Comparison of ENCODE assay signal across 8 cellular contexts in the genomic region with DNA sequence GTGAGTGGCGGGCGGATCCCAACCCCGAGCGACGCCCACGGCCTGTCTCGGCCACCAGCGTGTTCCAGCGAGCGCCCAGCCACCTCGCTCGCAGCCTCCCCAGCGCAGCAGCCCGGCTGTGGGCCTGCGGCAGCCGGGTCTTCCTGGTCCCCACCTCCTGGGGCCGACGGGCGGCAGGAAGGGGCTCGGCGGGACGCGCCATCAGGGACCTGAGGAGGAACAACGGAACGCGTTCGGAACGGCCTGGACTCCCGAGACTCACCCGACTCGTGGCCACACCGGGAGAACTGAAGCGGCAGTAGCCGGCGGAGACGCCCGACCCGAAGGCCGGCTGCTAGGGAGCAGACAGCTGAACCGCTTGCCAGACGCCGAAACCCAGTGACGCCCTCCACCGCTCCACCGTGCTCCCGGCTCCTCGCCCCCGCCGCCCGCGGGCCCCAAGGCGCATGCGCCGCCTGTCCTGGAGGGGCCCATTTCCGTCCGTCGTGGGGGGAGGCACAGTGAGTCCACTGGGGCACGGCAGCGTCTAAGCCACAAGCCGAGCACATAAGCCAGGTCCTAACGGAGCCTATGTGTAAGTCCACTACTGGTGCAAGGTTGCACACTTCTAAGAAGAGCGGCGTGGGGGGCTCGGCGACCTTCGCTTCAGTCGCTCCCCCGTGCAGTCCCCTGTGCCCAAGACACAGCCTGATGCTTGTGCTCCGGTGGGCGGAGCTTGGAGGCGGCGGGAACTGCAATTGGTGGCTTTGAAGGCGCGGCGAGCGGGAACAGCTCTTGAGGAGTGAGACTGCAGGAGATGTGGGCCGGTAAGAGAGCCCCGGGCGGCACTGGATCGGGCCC. TPM values are rescaled to one million over a fixed set of nuclear protein-coding genes. Genes with fewer than 3 reads are reported as not detected.
A peak's percentile ranks its signal among the peaks of the same experiment; 100 is the strongest.
DNase-seq lines count a peak whose midpoint lies in the region; ATAC-seq, FAIRE-seq and TF ChIP-seq lines count a peak whose summit lies in the region.

A gene with protein sequence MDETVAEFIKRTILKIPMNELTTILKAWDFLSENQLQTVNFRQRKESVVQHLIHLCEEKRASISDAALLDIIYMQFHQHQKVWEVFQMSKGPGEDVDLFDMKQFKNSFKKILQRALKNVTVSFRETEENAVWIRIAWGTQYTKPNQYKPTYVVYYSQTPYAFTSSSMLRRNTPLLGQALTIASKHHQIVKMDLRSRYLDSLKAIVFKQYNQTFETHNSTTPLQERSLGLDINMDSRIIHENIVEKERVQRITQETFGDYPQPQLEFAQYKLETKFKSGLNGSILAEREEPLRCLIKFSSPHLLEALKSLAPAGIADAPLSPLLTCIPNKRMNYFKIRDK (plus strand): TSS at position 743 of the 840 bp plus-strand sequence. CDS start 4,726 bp downstream, outside the sequence.
A gene (minus strand): TSS at position 414 of the 840 bp plus-strand sequence. CDS start 9,491 bp downstream, outside the sequence.

- H2BK15ac ChIP-seq in H1 (ENCODE audit: low read length) (peak within 1 kb of the TSS; percentile 99; the same call in 1 of the 2 replicates), mesenchymal stem cell (ENCODE audit: low read depth, poor library complexity, severe bottlenecking) (peak within 1 kb of the TSS; percentile 63)

- no peaks in the 10 kb centered on the region for H3K27me3 Mint-ChIP-seq in activated CD8-positive, alpha-beta memory T cell treated with anti-CD3 and anti-CD28 coated beads, Interleukin-2, amount 10 ng/mL, durations not matched to agents 7 days and 5 days

- no peak for TF ChIP-seq RAD21 in H1 (IDR thresholded peaks at IDR 0.05 in 1 of 2, conservative IDR thresholded peaks at IDR 0.05 in 1 of 2; ENCODE audit: low read depth in 2 of 2, low read length in 2 of 2)

- H3K4me3 ChIP-seq in HUES48 (ENCODE audit: low read depth, low read length) (peak within 1 kb of the TSS; percentile 81), NT2/D1 (ENCODE audit: insufficient read length, low read depth) (peak within 1 kb of the TSS; percentile 79), H1 (ENCODE audit: extremely low read depth in 1 of 4, insufficient read depth in 2 of 4, low read depth in 3 of 4, low read length in 4 of 4) (peak within 1 kb of the TSS; percentile 82 to 98 (median 91)), mesenchymal stem cell (ENCODE audit: insufficient read depth in 1 of 2, low read depth in 1 of 2, low read length in 2 of 2) (peak within 1 kb of the TSS; percentile 96 to 98)

- peaks cover 53% of the 10 kb centered on the region for H3K4me1 Mint-ChIP-seq in activated CD8-positive, alpha-beta memory T cell treated with anti-CD3 and anti-CD28 coated beads, Interleukin-2, amount 10 ng/mL, durations not matched to agents 7 days and 5 days

- H4K91ac ChIP-seq in H1 (replicated peaks; ENCODE audit: insufficient read length, low read length) (peak within 1 kb of the TSS; percentile 100), mesenchymal stem cell (ENCODE audit: low read length) (peak within 1 kb of the TSS; percentile 100)

- FAIRE-seq in H1 (lab: Jason Lieb, UNC): no peak

- H2AFZ ChIP-seq in H1 (ENCODE audit: low read length): peak within 1 kb of the TSS; percentile 100
- peak within 1 kb of the TSS; percentile 89 for H2AFZ ChIP-seq in mesenchymal stem cell (ENCODE audit: low read depth, low read length)

- H3K27me3 ChIP-seq in HUES48 (ENCODE audit: control insufficient read depth, insufficient read depth, low read length) (no peaks in the 10 kb centered on the region), NT2/D1 (ENCODE audit: insufficient read depth, insufficient read length) (no peaks in the 10 kb centered on the region), H1 (replicated peaks in 1 of 4; ENCODE audit: control insufficient read depth in 3 of 4, extremely low read depth in 1 of 4, insufficient read depth in 3 of 4, low read length in 3 of 4) (no peaks in the 10 kb centered on the region), mesenchymal stem cell (ENCODE audit: control insufficient read depth in 1 of 2, insufficient read depth in 1 of 2, low read length in 2 of 2) (no peaks in the 10 kb centered on the region)

- H2AK5ac ChIP-seq in H1 (ENCODE audit: low read depth, low read length) (no peak within 1 kb of the TSS), mesenchymal stem cell (ENCODE audit: low read length, severe bottlenecking) (no peak within 1 kb of the TSS)

- H3K9me3 ChIP-seq in HUES48 (ENCODE audit: control insufficient read depth, insufficient read depth, low read length) (no peaks in the 10 kb centered on the region), NT2/D1 (ENCODE audit: insufficient read depth, low read length) (no peaks in the 10 kb centered on the region), H1 (ENCODE audit: insufficient read depth in 2 of 2, low read depth in 1 of 2, low read length in 1 of 2) (no peaks in the 10 kb centered on the region), mesenchymal stem cell (ENCODE audit: control insufficient read depth, low read length) (no peaks in the 10 kb centered on the region)

- peak within 1 kb of the TSS; percentile 96 for H2BK120ac ChIP-seq in H1 (replicated peaks; ENCODE audit: low read depth, low read length)
- peak within 1 kb of the TSS; percentile 97 for H2BK120ac ChIP-seq in mesenchymal stem cell (ENCODE audit: low read depth, low read length)

- H3K79me1 ChIP-seq in H1 (ENCODE audit: low read depth, low read length) (peaks cover 4% of the 10 kb centered on the region; the same call in 1 of the 2 replicates), mesenchymal stem cell (replicated peaks; ENCODE audit: low read length, poor library complexity, severe bottlenecking) (peaks cover 20% of the 10 kb centered on the region)

- peak within 1 kb of the TSS; percentile 100 for H2BK5ac ChIP-seq in H1 (ENCODE audit: low read depth, low read length)
- peak within 1 kb of the TSS; percentile 99 for H2BK5ac ChIP-seq in mesenchymal stem cell (ENCODE audit: low read depth, low read length, poor library complexity, severe bottlenecking)

- peak within 1 kb of the TSS; percentile 100 for H3K27ac Mint-ChIP-seq in activated CD8-positive, alpha-beta memory T cell treated with anti-CD3 and anti-CD28 coated beads, Interleukin-2, amount 10 ng/mL, durations not matched to agents 7 days and 5 days

- WGBS in H1 (ENCODE audit: extremely low coverage in 1 of 2, insufficient coverage in 1 of 2, insufficient read length in 1 of 2, insufficient replicate concordance in 2 of 2, low coverage in 1 of 2, low lambda C conversion rate in 2 of 2, missing lambda C conversion rate in 1 of 2), 2 experiments: 2% methylated on average over 47 of the region's 80 CpGs; no CpG with 5 or more reads in 1 of the 2 experiments
- WGBS in mesenchymal stem cell: under 1% methylated on average over 80 of the region's 80 CpGs

- H3K14ac ChIP-seq in H1 (ENCODE audit: insufficient read length) (no peak within 1 kb of the TSS), mesenchymal stem cell (ENCODE audit: low read length in 2 of 2) (peak within 1 kb of the TSS in 1 of 2 experiments; percentile 87)

- H2BK12ac ChIP-seq in H1 (ENCODE audit: low read depth, low read length) (peak within 1 kb of the TSS; percentile 100), mesenchymal stem cell (ENCODE audit: low read length in 2 of 2) (peak within 1 kb of the TSS; percentile 95 to 99)

- H3K79me2 ChIP-seq in H1 (ENCODE audit: control insufficient read depth in 1 of 2, insufficient read depth in 2 of 2, low read length in 2 of 2): peaks cover 19 to 83% of the 10 kb centered on the region in 2 experiments

- H3K4me3 Mint-ChIP-seq in activated CD8-positive, alpha-beta memory T cell treated with anti-CD3 and anti-CD28 coated beads, Interleukin-2, amount 10 ng/mL, durations not matched to agents 7 days and 5 days: peak within 1 kb of the TSS; percentile 96

- peak within 1 kb of the TSS; percentile 86 for H3K4ac ChIP-seq in H1 (replicated peaks; ENCODE audit: insufficient read length, low read depth, low read length)
- peak within 1 kb of the TSS; percentile 96 to 99 for H3K4ac ChIP-seq in mesenchymal stem cell (ENCODE audit: low read depth in 1 of 2, low read length in 2 of 2)

- TF ChIP-seq POLR2A in H1 (IDR thresholded peaks at IDR 0.05; ENCODE audit: control extremely low read depth in 1 of 2, low read depth in 2 of 2, low read length in 2 of 2): peak in 1 of 2 experiments; percentile 97; a peak in 1 of 3 replicates

- peak within 1 kb of the TSS; percentile 98; the same call in 1 of the 2 replicates for H4K8ac ChIP-seq in H1 (ENCODE audit: extremely low read depth, insufficient read depth, low read length)
- peak within 1 kb of the TSS; percentile 97 for H4K8ac ChIP-seq in mesenchymal stem cell (ENCODE audit: low read length)

- peak within 1 kb of the TSS; percentile 99 for H3K9ac ChIP-seq in HUES48 (ENCODE audit: low read depth, low read length)
- H3K9ac ChIP-seq in NT2/D1 (ENCODE audit: insufficient read length, low read depth): peak within 1 kb of the TSS; percentile 94
- H3K9ac ChIP-seq in H1 (replicated peaks in 1 of 4; ENCODE audit: extremely low read depth in 1 of 4, low read depth in 3 of 4, low read length in 3 of 4): peak within 1 kb of the TSS; percentile 97 to 100 (median 100)
- H3K9ac ChIP-seq in mesenchymal stem cell (ENCODE audit: low read length): peak within 1 kb of the TSS; percentile 97

- H3K36me3 ChIP-seq in HUES48 (ENCODE audit: control insufficient read depth, insufficient read depth, low read length) (peaks cover 13% of the 10 kb centered on the region; the same call in 1 of the 2 replicates), NT2/D1 (ENCODE audit: insufficient read depth, insufficient read length, low read length) (peaks cover 31% of the 10 kb centered on the region), H1 (ENCODE audit: control insufficient read depth in 2 of 4, insufficient read depth in 4 of 4, low read length in 3 of 4) (peaks cover 0 to 6% (median under 1%) of the 10 kb centered on the region in 4 experiments; a peak in 3 of 8 replicates), mesenchymal stem cell (ENCODE audit: control insufficient read depth in 1 of 2, insufficient read depth in 2 of 2, low read depth in 1 of 2, low read length in 2 of 2) (no peaks in the 10 kb centered on the region)

- in situ Hi-C loops in Caki2 (cut with HindIII; ENCODE audit: low pct_unique_long_range_greater_than_20kb, low sequenced_read_pairs): no loop called here

- H3K23ac ChIP-seq in H1 (ENCODE audit: insufficient read length): no peak within 1 kb of the TSS
- H3K23ac ChIP-seq in mesenchymal stem cell (ENCODE audit: low read length in 2 of 2): peak within 1 kb of the TSS in 1 of 2 experiments; percentile 64

- TF ChIP-seq CTCF in H1 (IDR thresholded peaks at IDR 0.05; ENCODE audit: control extremely low read depth in 1 of 3, insufficient read depth in 1 of 3, low read depth in 1 of 3, low read length in 3 of 3): no peak

- POLR2A ChIA-PET in H1 (lab: Charles Lee; ENCODE audit: partially characterized antibody): interaction anchor here (0.6 to 3.1 kb wide), 8 partner anchors 10 to 735 kb away, joined by 3 to 24 read pairs (median 4); a partner anchor contains a TSS

- peak within 1 kb of the TSS; percentile 98 for H3K27ac ChIP-seq in HUES48 (ENCODE audit: low read depth, low read length)
- H3K27ac ChIP-seq in H1 (ENCODE audit: low read depth, low read length): peak within 1 kb of the TSS; percentile 100
- peak within 1 kb of the TSS; percentile 97 for H3K27ac ChIP-seq in mesenchymal stem cell (ENCODE audit: low read length, poor library complexity, severe bottlenecking)

- H3K18ac ChIP-seq in H1 (ENCODE audit: extremely low read depth, low read length): peak within 1 kb of the TSS; percentile 99
- H3K18ac ChIP-seq in mesenchymal stem cell (ENCODE audit: low read depth in 1 of 2, low read length in 2 of 2): peak within 1 kb of the TSS; percentile 99

- H3K4me1 ChIP-seq in HUES48 (ENCODE audit: control insufficient read depth, insufficient read depth, low read length): peaks cover 14% of the 10 kb centered on the region; the same call in 1 of the 2 replicates
- no peaks in the 10 kb centered on the region for H3K4me1 ChIP-seq in NT2/D1 (ENCODE audit: insufficient read depth, insufficient read length)
- peaks cover 0 to 9% (median 2%) of the 10 kb centered on the region in 4 experiments; a peak in 2 of 7 replicates for H3K4me1 ChIP-seq in H1 (replicated peaks in 1 of 4; ENCODE audit: control insufficient read depth in 3 of 4, insufficient read depth in 4 of 4, low read length in 3 of 4)
- H3K4me1 ChIP-seq in mesenchymal stem cell (ENCODE audit: control insufficient read depth, insufficient read depth, low read depth, low read length): peaks cover 12% of the 10 kb centered on the region

- H3K56ac ChIP-seq in H1 (replicated peaks; ENCODE audit: insufficient read length, low read depth, low read length): peak within 1 kb of the TSS; percentile 98

- peak within 1 kb of the TSS; percentile 98 for H2BK20ac ChIP-seq in H1 (ENCODE audit: low read length)

- H3K4me2 ChIP-seq in H1 (ENCODE audit: insufficient read depth in 1 of 2, low read depth in 2 of 2, low read length in 2 of 2): peak within 1 kb of the TSS; percentile 61 to 93
- H3K4me2 ChIP-seq in mesenchymal stem cell (ENCODE audit: low read length, poor library complexity, severe bottlenecking): peak within 1 kb of the TSS; percentile 92

- DNase-seq in Caki2 (ENCODE audit: low read depth): peak; percentile 98
- peak; percentile 97 for DNase-seq in NT2/D1 (ENCODE audit: low read depth, low spot score)
- DNase-seq in activated CD8-positive, alpha-beta memory T cell treated with anti-CD3 and anti-CD28 coated beads, Interleukin-2, amount 10 ng/mL, durations not matched to agents 7 days and 5 days: peak; percentile 99
- peak; percentile 88 to 95 for DNase-seq in H1 (ENCODE audit: low read depth in 1 of 2, low spot score in 2 of 2)
- DNase-seq in mesenchymal stem cell: peak; percentile 99
- peak; percentile 89 for DNase-seq in stimulated activated CD8-positive, alpha-beta memory T cell treated with anti-CD3 and anti-CD28 coated beads, Interleukin-12 subunit alpha, Interleukin-12 subunit beta, amount 100 ng/mL, for 24 hours (ENCODE audit: extremely low read depth)

- H3K9me3 Mint-ChIP-seq in activated CD8-positive, alpha-beta memory T cell treated with anti-CD3 and anti-CD28 coated beads, Interleukin-2, amount 10 ng/mL, durations not matched to agents 7 days and 5 days (ENCODE audit: low read depth): no peaks in the 10 kb centered on the region

- peak; percentile 80 for ATAC-seq in GM21423 (IDR thresholded peaks at IDR 0.05; ENCODE audit: unreplicated experiment)
- peak; percentile 86 for ATAC-seq in activated CD8-positive, alpha-beta memory T cell treated with anti-CD3 and anti-CD28 coated beads, Interleukin-2, amount 10 ng/mL, durations not matched to agents 7 days and 5 days

- peak within 1 kb of the TSS; percentile 99 for H4K5ac ChIP-seq in H1 (ENCODE audit: insufficient read length, low read depth, low read length)

- CTCF ChIA-PET in activated CD8-positive, alpha-beta memory T cell treated with anti-CD3 and anti-CD28 coated beads, Interleukin-2, amount 10 ng/mL, durations not matched to agents 7 days and 5 days (lab: Charles Lee): interaction anchor here (0.7 to 3.0 kb wide), 6 partner anchors 9 to 479 kb away, joined by 3 to 13 read pairs (median 6); a partner anchor contains a TSS
- CTCF ChIA-PET in H1 (lab: Charles Lee; ENCODE audit: partially characterized antibody): interaction anchor here (0.6 kb wide), 1 partner anchor 28 kb away, joined by 3 read pairs; no protein-coding TSS in a partner anchor

- peaks cover 36% of the 10 kb centered on the region for H3K36me3 Mint-ChIP-seq in activated CD8-positive, alpha-beta memory T cell treated with anti-CD3 and anti-CD28 coated beads, Interleukin-2, amount 10 ng/mL, durations not matched to agents 7 days and 5 days

- TF ChIP-seq EP300 in H1 (IDR thresholded peaks at IDR 0.05; ENCODE audit: borderline replicate concordance in 1 of 2, low read depth in 2 of 2, low read length in 2 of 2): peak in 1 of 2 experiments; percentile 99; a peak in 2 of 3 replicates

- H4K20me1 ChIP-seq in H1 (replicated peaks in 1 of 2; ENCODE audit: control insufficient read depth in 1 of 2, insufficient read depth in 2 of 2, low read length in 2 of 2): peaks cover 2 to 14% of the 10 kb centered on the region in 2 experiments

- peaks cover 6% of the 10 kb centered on the region; the same call in 1 of the 2 replicates for H3K23me2 ChIP-seq in H1 (ENCODE audit: low read depth, low read length)

RNA-seq across cellular contexts. Expression of the first gene that starts in this region (rescaled TPM):
- total RNA-seq in Caki2 (2014; rRNA removed; shearing (Covaris generic); ENCODE audit: low replicate concordance): 74.5 and 375 TPM in 2 replicates
- total RNA-seq in activated CD8-positive, alpha-beta memory T cell treated with anti-CD3 and anti-CD28 coated beads, Interleukin-2, amount 10 ng/mL, durations not matched to agents 7 days and 5 days: 10 to 100 TPM; 66.1 to 73.7 TPM
- total RNA-seq in H1 (2021; fragmentation: NEBNext Ultra II Directional; extraction: Animal tissue kit (Norgen Biotek cat#: 25700)): 57.2 and 67.0 TPM in 2 replicates
- polyA plus RNA-seq in H1 (2011; rRNA removed): 28.2 and 32.8 TPM in 2 replicates
- polyA plus RNA-seq in H1 (2011; cell fraction: cytosol; rRNA removed): 74.7 TPM
- 15.3 TPM for polyA plus RNA-seq in H1 (2011; cell fraction: nucleus; rRNA removed)
- 59.6 to 184 TPM (median 80.6 TPM) in 4 replicates for polyA plus RNA-seq in H1 (2012, experiment 1 of 2)
- 19.5 TPM for polyA plus RNA-seq in H1 (2012, experiment 2 of 2)
- polyA plus RNA-seq in H1 (2013, experiment 1 of 2): 46.5 TPM
- polyA plus RNA-seq in H1 (2013, experiment 2 of 2): 42.9 TPM
- 29.8 and 37.1 TPM in 2 replicates for polyA minus RNA-seq in H1 (2011; rRNA and poly(A)+ RNA removed)
- polyA minus RNA-seq in H1 (2011; cell fraction: cytosol; rRNA and poly(A)+ RNA removed): 39.6 TPM
- 36.7 TPM for polyA minus RNA-seq in H1 (2011; cell fraction: nucleus; rRNA and poly(A)+ RNA removed)
- polyA plus RNA-seq in mesenchymal stem cell (2013, experiment 1 of 2): 14.6 TPM
- 10.3 TPM for polyA plus RNA-seq in mesenchymal stem cell (2013, experiment 2 of 2)

RNA-seq across cellular contexts. Expression of the second gene that starts in this region (rescaled TPM):
- 92.4 and 112 TPM in 2 replicates for total RNA-seq in Caki2 (2014; rRNA removed; shearing (Covaris generic); ENCODE audit: low replicate concordance)
- 100 to 1,000 TPM in 1 of 2 experiments, 10 to 100 TPM in 1; 93.3 to 136 TPM for total RNA-seq in activated CD8-positive, alpha-beta memory T cell treated with anti-CD3 and anti-CD28 coated beads, Interleukin-2, amount 10 ng/mL, durations not matched to agents 7 days and 5 days
- total RNA-seq in H1 (2021; fragmentation: NEBNext Ultra II Directional; extraction: Animal tissue kit (Norgen Biotek cat#: 25700)): 66.6 and 69.3 TPM in 2 replicates
- 98.1 and 116 TPM in 2 replicates for polyA plus RNA-seq in H1 (2011; rRNA removed)
- 133 TPM for polyA plus RNA-seq in H1 (2011; cell fraction: cytosol; rRNA removed)
- polyA plus RNA-seq in H1 (2011; cell fraction: nucleus; rRNA removed): 37.5 TPM
- polyA plus RNA-seq in H1 (2012, experiment 1 of 2): 69.3 to 107 TPM (median 98.3 TPM) in 4 replicates
- 191 TPM for polyA plus RNA-seq in H1 (2012, experiment 2 of 2)
- polyA plus RNA-seq in H1 (2013, experiment 1 of 2): 121 TPM
- polyA plus RNA-seq in H1 (2013, experiment 2 of 2): 125 TPM
- 14.3 and 27.9 TPM in 2 replicates for polyA minus RNA-seq in H1 (2011; rRNA and poly(A)+ RNA removed)
- polyA minus RNA-seq in H1 (2011; cell fraction: cytosol; rRNA and poly(A)+ RNA removed): 23.6 TPM
- 51.5 TPM for polyA minus RNA-seq in H1 (2011; cell fraction: nucleus; rRNA and poly(A)+ RNA removed)
- 98.2 TPM for polyA plus RNA-seq in mesenchymal stem cell (2013, experiment 1 of 2)
- polyA plus RNA-seq in mesenchymal stem cell (2013, experiment 2 of 2): 95.5 TPM

Comparison
In these comparisons a context has a peak if more than half of its experiments do, and no peak if none do; other contexts are left out.
1. Peak in every context shown above with its lines: DNase-seq, ATAC-seq, H3K4me3 ChIP-seq and H3K27ac ChIP-seq.